ENCODE assay signal across 8 cellular contexts in genomic region chr7:43583424-43584199, GRCh38. TPM values are rescaled to one million over a fixed set of nuclear protein-coding genes. Genes with fewer than 3 reads are reported as not detected.
DNase-seq lines count a peak whose midpoint lies in the region; ATAC-seq and TF ChIP-seq lines count a peak whose summit lies in the region.

No MANE protein-coding gene starts in this region.

- peaks cover 11% of the 10 kb centered on the region for H3K4me1 Mint-ChIP-seq in type B pancreatic cell (ENCODE audit: unreplicated experiment)

- DNase-seq in Caki2 (ENCODE audit: low read depth) (peak; percentile 68), HL-60 (ENCODE audit: low read depth in 1 of 2, low spot score in 1 of 2) (peak in 1 of 2 experiments; percentile 60), SJCRH30 (peak; percentile 61 to 67), cardiac septum (ENCODE audit: low spot score) (peak; percentile 86), posterior cingulate gyrus (peak; percentile 54 to 95 (median 69)), type B pancreatic cell (ENCODE audit: extremely low spot score, unreplicated experiment) (peak; percentile 76)
- DNase-seq in activated naive CD4-positive, alpha-beta T cell treated with anti-CD3 and anti-CD28 coated beads, Interleukin-2, amount 50 U/mL, for 72 hours (ENCODE audit: low spot score in 2 of 2) = peak; percentile 55 to 78

- no peaks in the 10 kb centered on the region for H3K9me3 Mint-ChIP-seq in activated naive CD4-positive, alpha-beta T cell treated with anti-CD3 and anti-CD28 coated beads, Interleukin-2, amount 50 U/mL, for 72 hours
- H3K9me3 Mint-ChIP-seq in type B pancreatic cell = peaks cover 6% of the 10 kb centered on the region

- TF ChIP-seq CTCF in HL-60 (IDR thresholded peaks at IDR 0.05; ENCODE audit: insufficient read depth, low read length) (peak; percentile 16), type B pancreatic cell (conservative IDR thresholded peaks at IDR 0.05) (no peak)

- H3K4me3 ChIP-seq in HL-60 (replicated peaks; ENCODE audit: insufficient read depth, low read length) = peak overlapping the region; percentile 73
- H3K4me3 ChIP-seq in SJCRH30 = peak overlapping the region; percentile 79

- no peaks in the 10 kb centered on the region for H3K9me3 ChIP-seq in SJCRH30 (replicated peaks)

- H3K36me3 ChIP-seq in SJCRH30 = no peaks in the 10 kb centered on the region

- H3K27ac Mint-ChIP-seq in activated naive CD4-positive, alpha-beta T cell treated with anti-CD3 and anti-CD28 coated beads, Interleukin-2, amount 50 U/mL, for 72 hours = peak overlapping the region; percentile 98 to 99
- H3K27ac Mint-ChIP-seq in type B pancreatic cell = peak overlapping the region; percentile 97

- H3K4me1 ChIP-seq in SJCRH30 = no peaks in the 10 kb centered on the region

- H3K27ac ChIP-seq in HL-60 (replicated peaks) (peak overlapping the region; percentile 82), SJCRH30 (no peak overlapping the region; the same call in 1 of the 2 replicates)

- intact Hi-C loops in cardiac septum (cut with DNase I) (loop anchor here (1.0 to 2.0 kb wide), 4 partner anchors 65 to 255 kb away; partner anchors contain the start of gene COA1), posterior cingulate gyrus (cut with DNase I) (loop anchor here (2.0 to 5.0 kb wide), 2 partner anchors 69 to 145 kb away; partner anchors contain the start of gene COA1)

- H3K4me3 Mint-ChIP-seq in type B pancreatic cell = peak overlapping the region; percentile 95

- peak; percentile 8 for ATAC-seq in GM19467 (IDR thresholded peaks at IDR 0.05; ENCODE audit: unreplicated experiment)
- ATAC-seq in activated naive CD4-positive, alpha-beta T cell treated with anti-CD3 and anti-CD28 coated beads, Interleukin-2, amount 50 U/mL, for 72 hours = peak; percentile 12 to 19

- H3K27me3 ChIP-seq in HL-60 (ENCODE audit: insufficient read depth, poor library complexity, severe bottlenecking) = no peaks in the 10 kb centered on the region
- H3K27me3 ChIP-seq in SJCRH30 = no peaks in the 10 kb centered on the region; the same call in 1 of the 2 replicates

- peaks cover 18% of the 10 kb centered on the region for H3K27me3 Mint-ChIP-seq in type B pancreatic cell

- H3K36me3 Mint-ChIP-seq in activated naive CD4-positive, alpha-beta T cell treated with anti-CD3 and anti-CD28 coated beads, Interleukin-2, amount 50 U/mL, for 72 hours = peaks cover 10 to 15% of the 10 kb centered on the region in 2 donors
- H3K36me3 Mint-ChIP-seq in type B pancreatic cell = no peaks in the 10 kb centered on the region

- in situ Hi-C loops in Caki2 (cut with HindIII; ENCODE audit: low pct_unique_long_range_greater_than_20kb, low sequenced_read_pairs) = no loop called here

RNA-seq across cellular contexts. Expression of gene STK17A, which starts 0.7 kb away (rescaled TPM):
- total RNA-seq in Caki2 (2014; rRNA removed; shearing (Covaris generic); ENCODE audit: low replicate concordance) = 54.6 and 68.4 TPM in 2 replicates
- total RNA-seq in SJCRH30 (2014; rRNA removed; shearing (Covaris generic)) = 4.5 TPM in 2 replicates
- total RNA-seq in activated naive CD4-positive, alpha-beta T cell treated with anti-CD3 and anti-CD28 coated beads, Interleukin-2, amount 50 U/mL, for 72 hours = 10 to 100 TPM; 52.0 to 71.9 TPM
- 40.3 TPM for total RNA-seq in cardiac septum
- total RNA-seq in type B pancreatic cell (ENCODE audit: low replicate concordance) = 11.0 and 16.7 TPM in 2 replicates
